ENCODE assay signal across 1 cellular context in genomic region chr20:43917380-43917779, GRCh38.
TF ChIP-seq lines count a peak whose summit lies in the region.

No MANE protein-coding gene starts in this region.

TF ChIP-seq in GM23338, 12 proteins besides CTCF, POLR2A, EP300 and RAD21 (continued from another document):
- TF ChIP-seq ZNF462 (CRISPR knock-in tag; IDR thresholded peaks at IDR 0.05) (no peak), JUNB (IDR thresholded peaks at IDR 0.05; ENCODE audit: unreplicated experiment) (no peak)
